ENCODE assay signal across 8 cellular contexts in genomic region chr2:234488913-234489451, GRCh38. TPM values are rescaled to one million over a fixed set of nuclear protein-coding genes. Genes with fewer than 3 reads are reported as not detected.
A peak's percentile ranks its signal among the peaks of the same experiment; 100 is the strongest.
DNase-seq lines count a peak whose midpoint lies in the region; FAIRE-seq and TF ChIP-seq lines count a peak whose summit lies in the region.

No MANE protein-coding gene starts in this region.

- no peak overlapping the region for H3K9ac ChIP-seq in astrocyte (ENCODE audit: low read length)

- no peaks in the 10 kb centered on the region for H3K36me3 ChIP-seq in Peyer's patch
- H3K36me3 ChIP-seq in astrocyte (ENCODE audit: insufficient read depth, low read length): peaks cover 5% of the 10 kb centered on the region
- no peaks in the 10 kb centered on the region for H3K36me3 ChIP-seq in osteoblast (ENCODE audit: insufficient read depth, low read length)
- no peaks in the 10 kb centered on the region for H3K36me3 ChIP-seq in breast epithelium

- H3K4me2 ChIP-seq in astrocyte (ENCODE audit: low read length) (no peak overlapping the region), osteoblast (ENCODE audit: insufficient read depth, low read length) (no peak overlapping the region)

- H2AFZ ChIP-seq in astrocyte (ENCODE audit: low read depth, low read length): no peak overlapping the region
- H2AFZ ChIP-seq in osteoblast (ENCODE audit: low read length): no peak overlapping the region

- FAIRE-seq in astrocyte (lab: Jason Lieb, UNC): no peak
- peak; percentile 53 for FAIRE-seq in urothelium cell line (lab: Jason Lieb, UNC)

- no peak for TF ChIP-seq CTCF in Peyer's patch (IDR thresholded peaks at IDR 0.05)
- no peak for TF ChIP-seq CTCF in astrocyte (IDR thresholded peaks at IDR 0.05; ENCODE audit: insufficient read depth, low read depth, low read length)
- no peak for TF ChIP-seq CTCF in osteoblast (IDR thresholded peaks at IDR 0.05; ENCODE audit: extremely low read depth, low read depth, low read length)
- no peak for TF ChIP-seq CTCF in breast epithelium (IDR thresholded peaks at IDR 0.05)

- H3K4me3 ChIP-seq in Peyer's patch (no peak overlapping the region), astrocyte (ENCODE audit: insufficient read depth, low read depth, low read length) (no peak overlapping the region), osteoblast (ENCODE audit: insufficient read depth, low read length) (no peak overlapping the region), breast epithelium (no peak overlapping the region)

- peak in 1 of 2 donors; percentile 17 for TF ChIP-seq POLR2A in Peyer's patch (IDR thresholded peaks at IDR 0.05)
- TF ChIP-seq POLR2A in breast epithelium (IDR thresholded peaks at IDR 0.05): no peak

- H3K4me1 Mint-ChIP-seq in astrocyte (ENCODE audit: low read depth, unreplicated experiment): peaks cover 24% of the 10 kb centered on the region

- intact Hi-C loops in breast epithelium (cut with DNase I; ENCODE audit: low total_unique reads): no loop called here

- H3K27me3 ChIP-seq in Peyer's patch: no peaks in the 10 kb centered on the region
- H3K27me3 ChIP-seq in astrocyte (ENCODE audit: insufficient read depth, low read length): no peaks in the 10 kb centered on the region
- no peaks in the 10 kb centered on the region for H3K27me3 ChIP-seq in osteoblast (ENCODE audit: insufficient read depth, low read length)
- no peaks in the 10 kb centered on the region for H3K27me3 ChIP-seq in breast epithelium

- H3K79me2 ChIP-seq in astrocyte (ENCODE audit: insufficient read depth, low read length): peaks cover 41% of the 10 kb centered on the region
- H3K79me2 ChIP-seq in osteoblast (ENCODE audit: insufficient read depth, low read length): peaks cover 32% of the 10 kb centered on the region

- peaks cover 0 to 5% (median 0%) of the 10 kb centered on the region in 4 donors for H3K4me1 ChIP-seq in Peyer's patch
- peaks cover 20% of the 10 kb centered on the region for H3K4me1 ChIP-seq in astrocyte (ENCODE audit: insufficient read depth, low read length)
- H3K4me1 ChIP-seq in osteoblast (ENCODE audit: insufficient read depth, low read length): peaks cover 4% of the 10 kb centered on the region
- no peaks in the 10 kb centered on the region for H3K4me1 ChIP-seq in breast epithelium

- peak overlapping the region; percentile 60 for H3K4me3 Mint-ChIP-seq in astrocyte (ENCODE audit: unreplicated experiment)

- no peaks in the 10 kb centered on the region for H3K27me3 Mint-ChIP-seq in astrocyte (ENCODE audit: low read depth, unreplicated experiment)

- H3K27ac ChIP-seq in Peyer's patch: peak overlapping the region in 2 of 4 donors; percentile 53 to 94
- H3K27ac ChIP-seq in astrocyte (ENCODE audit: low read depth, low read length): no peak overlapping the region
- no peak overlapping the region for H3K27ac ChIP-seq in osteoblast (ENCODE audit: low read depth, low read length)
- peak overlapping the region in 1 of 2 donors; percentile 14 for H3K27ac ChIP-seq in breast epithelium

- H3K36me3 Mint-ChIP-seq in astrocyte (ENCODE audit: low read depth, unreplicated experiment): peaks cover 6% of the 10 kb centered on the region

- no peak overlapping the region for H3K27ac Mint-ChIP-seq in astrocyte (ENCODE audit: unreplicated experiment)

- H4K20me1 ChIP-seq in astrocyte (ENCODE audit: insufficient read depth, low read length): peaks cover 37% of the 10 kb centered on the region
- H4K20me1 ChIP-seq in osteoblast (ENCODE audit: insufficient read depth, low read length): peaks cover 10% of the 10 kb centered on the region

- DNase-seq in stimulated activated CD4-positive, alpha-beta T cell treated with anti-CD3 and anti-CD28 coated beads, Interleukin-15, amount 100 ng/mL, for 1 hour (ENCODE audit: low read depth in 1 of 2, low spot score in 1 of 2): peak; percentile 32 to 52
- no peak for DNase-seq in stimulated activated CD4-positive, alpha-beta T cell treated with anti-CD3 and anti-CD28 coated beads, Interleukin-12 subunit alpha, Interleukin-12 subunit beta, amount 100 ng/mL, for 4 hours
- peak in 2 of 3 donors; percentile 59 to 83 for DNase-seq in Peyer's patch
- no peak for DNase-seq in astrocyte (ENCODE audit: low read depth)
- no peak for DNase-seq in urothelium cell line (ENCODE audit: low spot score)
- no peak for DNase-seq in osteoblast (ENCODE audit: insufficient read length, low spot score, missing footprints)
- no peak for DNase-seq in dermis blood vessel endothelial cell
- no peak for DNase-seq in breast epithelium (ENCODE audit: low spot score in 2 of 2)

- H3K9me3 Mint-ChIP-seq in astrocyte (ENCODE audit: unreplicated experiment): peaks cover 3% of the 10 kb centered on the region

- H3K9me3 ChIP-seq in Peyer's patch (no peaks in the 10 kb centered on the region), astrocyte (ENCODE audit: insufficient read depth, low read depth, low read length) (no peaks in the 10 kb centered on the region), osteoblast (ENCODE audit: low read depth, low read length) (no peaks in the 10 kb centered on the region), breast epithelium (no peaks in the 10 kb centered on the region)

RNA-seq across cellular contexts. Expression of gene ARL4C, which starts 7.9 kb away (rescaled TPM):
- total RNA-seq in Peyer's patch: 10 to 100 TPM in 1 of 4 donors, 1 to 10 TPM in 3; 4.5 to 23.9 (median 5.9) TPM
- total RNA-seq in astrocyte: 59.3 and 70.7 TPM in 2 replicates
- total RNA-seq in osteoblast: 133 and 145 TPM in 2 replicates
- total RNA-seq in dermis blood vessel endothelial cell: 6.1 TPM in 2 replicates
- 10 to 100 TPM; 16.1 to 61.0 (median 23.5) TPM for total RNA-seq in breast epithelium

Comparison
In these comparisons a context has a peak if more than half of its experiments do, and no peak if none do; other contexts are left out.
1. DNase-seq: peak in stimulated activated CD4-positive, alpha-beta T cell treated with anti-CD3 and anti-CD28 coated beads, Interleukin-15, amount 100 ng/mL, for 1 hour (2 of 2) and Peyer's patch (2 of 3); none in stimulated activated CD4-positive, alpha-beta T cell treated with anti-CD3 and anti-CD28 coated beads, Interleukin-12 subunit alpha, Interleukin-12 subunit beta, amount 100 ng/mL, for 4 hours (single experiment), astrocyte (single experiment), urothelium cell line (single experiment), osteoblast (single experiment), dermis blood vessel endothelial cell (single experiment) and breast epithelium (0 of 2).